16 cellular contexts compared by ENCODE assay signal in genomic region chr6:45787384-45787783, GRCh38.
A peak's percentile ranks its signal among the peaks of the same experiment; 100 is the strongest.
DNase-seq lines count a peak whose midpoint lies in the region; ATAC-seq and TF ChIP-seq lines count a peak whose summit lies in the region.
"Had no signal": no experiment of that assay in that cellular context is flagged by ENCODE, and none has a peak within 500 bp of the region (broad histone marks: within the 10 kb centered on the region; RNA-seq: fewer than 3 reads in every experiment).

No MANE protein-coding gene starts in this region.

- H3K27ac Mint-ChIP-seq in GM23338 (no peak overlapping the region), MCF 10A (ENCODE audit: low read depth, unreplicated experiment) (no peak overlapping the region)
- H3K27ac Mint-ChIP-seq: CD4-positive, alpha-beta T cell had no signal

- CTCF ChIA-PET in MCF 10A (lab: Yijun Ruan, JAX), result no interaction called here

- H3K79me2 ChIP-seq in GM23338 (replicated peaks; ENCODE audit: insufficient read depth), result no peaks in the 10 kb centered on the region

- no peaks in the 10 kb centered on the region for H3K4me1 Mint-ChIP-seq in GM23338
- H3K4me1 Mint-ChIP-seq in MCF 10A (ENCODE audit: insufficient read depth, unreplicated experiment), result peaks cover 16% of the 10 kb centered on the region

- peaks cover 8% of the 10 kb centered on the region for H3K9me3 ChIP-seq in adipocyte (ENCODE audit: control insufficient read depth, low read length)
- H3K9me3 ChIP-seq: Caco-2 had no signal

- ATAC-seq in GM23338, result no peak

- intact Hi-C loops in MCF 10A (cut with micrococcal nuclease), result no loop called here

- TF ChIP-seq CTCF in GM23338 (conservative IDR thresholded peaks at IDR 0.05; ENCODE audit: low read depth in 2 of 2) (no peak), MCF 10A (IDR thresholded peaks at IDR 0.05; ENCODE audit: unreplicated experiment) (no peak)

- no TSS peak for BruUV-seq in MCF 10A (replicated peaks; lab: Mats Ljungman, UMichigan)

- no peak overlapping the region for H3K27ac ChIP-seq in GM23338 (ENCODE audit: low read depth)
- H3K27ac ChIP-seq: C4-2B, GM23248, HL-60 had no signal

- H3F3A ChIP-seq in GM23338 (replicated peaks; ENCODE audit: low read depth), result no peaks in the 10 kb centered on the region

- H3K9ac ChIP-seq in adipocyte (ENCODE audit: low read length), result no peak overlapping the region
- H3K9ac ChIP-seq: GM23248 had no signal

- H2AFZ ChIP-seq in GM23338, result 0 out of 2 replicates have a peak overlapping the region, but pooled peaks have one; percentile 18
- H2AFZ ChIP-seq: GM23248 had no signal

- H3K4me3 ChIP-seq in GM23338 (no peak overlapping the region), adipocyte (ENCODE audit: low read length) (no peak overlapping the region)
- H3K4me3 ChIP-seq: GM23248 had no signal

- H3K27me3 ChIP-seq in GM23338 (ENCODE audit: insufficient read depth) (no peaks in the 10 kb centered on the region), adipocyte (replicated peaks; ENCODE audit: control insufficient read depth, insufficient read depth, low read length) (no peaks in the 10 kb centered on the region)

- no peaks in the 10 kb centered on the region; the same call in 2 of the 3 replicates for H3K9me3 Mint-ChIP-seq in GM23338
- no peaks in the 10 kb centered on the region for H3K9me3 Mint-ChIP-seq in MCF 10A (ENCODE audit: unreplicated experiment)
- H3K9me3 Mint-ChIP-seq: CD4-positive, alpha-beta T cell had no signal

- DNase-seq in GM23338 (ENCODE audit: low spot score), result no peak
- peak; percentile 10 for DNase-seq in adipocyte (ENCODE audit: low read depth)
- DNase-seq in fibroblast of gingiva (ENCODE audit: low read depth), result peak; percentile 66
- no peak for DNase-seq in MCF 10A (ENCODE audit: unreplicated experiment)
- DNase-seq in NOMO-1 (lab: John Stamatoyannopoulos, UW; ENCODE audit: unreplicated experiment in 2 of 2), result no peak
- no peak for DNase-seq in OCI-M2 (lab: John Stamatoyannopoulos, UW; ENCODE audit: unreplicated experiment)
- DNase-seq: ACHN; AML-193; Caco-2; CD4-positive, alpha-beta T cell; GM23248; HCEC 1CT; IMR-90; KBM-7 had no signal

- H3K36me3 Mint-ChIP-seq in GM23338 (ENCODE audit: low read depth) (no peaks in the 10 kb centered on the region), MCF 10A (ENCODE audit: insufficient read depth, unreplicated experiment) (no peaks in the 10 kb centered on the region)

- H3K27me3 Mint-ChIP-seq in GM23338 (ENCODE audit: insufficient read depth, low read depth, poor library complexity) (no peaks in the 10 kb centered on the region), MCF 10A (ENCODE audit: insufficient read depth, unreplicated experiment) (no peaks in the 10 kb centered on the region)
- H3K27me3 Mint-ChIP-seq: CD4-positive, alpha-beta T cell had no signal

- POLR2A ChIA-PET in MCF 10A (lab: Yijun Ruan, JAX), result no interaction called here

- H3K36me3 ChIP-seq in GM23338 (ENCODE audit: insufficient read depth) (no peaks in the 10 kb centered on the region), adipocyte (ENCODE audit: control insufficient read depth, insufficient read depth, low read length, severe bottlenecking) (no peaks in the 10 kb centered on the region)

- peaks cover 10% of the 10 kb centered on the region; the same call in 1 of the 2 replicates for H3K9me2 ChIP-seq in GM23338 (ENCODE audit: insufficient read depth)

- H4K20me1 ChIP-seq in GM23338 (replicated peaks; ENCODE audit: insufficient read depth), result no peaks in the 10 kb centered on the region

- H3K4me3 Mint-ChIP-seq in GM23338, result no peak overlapping the region
- H3K4me3 Mint-ChIP-seq in MCF 10A (ENCODE audit: unreplicated experiment), result no peak overlapping the region
- H3K4me3 Mint-ChIP-seq: CD4-positive, alpha-beta T cell had no signal

- H3K4me2 ChIP-seq in GM23338, result no peak overlapping the region

- H3K4me1 ChIP-seq in GM23338 (ENCODE audit: insufficient read depth) (no peaks in the 10 kb centered on the region), adipocyte (ENCODE audit: control insufficient read depth, insufficient read depth, low read length) (peaks cover 9% of the 10 kb centered on the region)
- H3K4me1 ChIP-seq: Caco-2 had no signal

TF ChIP-seq in GM23338, 12 proteins besides CTCF, POLR2A, EP300 and RAD21 (continues in another document):
- TF ChIP-seq ZNF462 (CRISPR knock-in tag; IDR thresholded peaks at IDR 0.05) (no peak), EZH2 (IDR thresholded peaks at IDR 0.05; ENCODE audit: low read depth, unreplicated experiment) (no peak), CREB1 (CRISPR knock-in tag; IDR thresholded peaks at IDR 0.05; ENCODE audit: low read depth) (no peak)
- TF ChIP-seq, protein P1, sequence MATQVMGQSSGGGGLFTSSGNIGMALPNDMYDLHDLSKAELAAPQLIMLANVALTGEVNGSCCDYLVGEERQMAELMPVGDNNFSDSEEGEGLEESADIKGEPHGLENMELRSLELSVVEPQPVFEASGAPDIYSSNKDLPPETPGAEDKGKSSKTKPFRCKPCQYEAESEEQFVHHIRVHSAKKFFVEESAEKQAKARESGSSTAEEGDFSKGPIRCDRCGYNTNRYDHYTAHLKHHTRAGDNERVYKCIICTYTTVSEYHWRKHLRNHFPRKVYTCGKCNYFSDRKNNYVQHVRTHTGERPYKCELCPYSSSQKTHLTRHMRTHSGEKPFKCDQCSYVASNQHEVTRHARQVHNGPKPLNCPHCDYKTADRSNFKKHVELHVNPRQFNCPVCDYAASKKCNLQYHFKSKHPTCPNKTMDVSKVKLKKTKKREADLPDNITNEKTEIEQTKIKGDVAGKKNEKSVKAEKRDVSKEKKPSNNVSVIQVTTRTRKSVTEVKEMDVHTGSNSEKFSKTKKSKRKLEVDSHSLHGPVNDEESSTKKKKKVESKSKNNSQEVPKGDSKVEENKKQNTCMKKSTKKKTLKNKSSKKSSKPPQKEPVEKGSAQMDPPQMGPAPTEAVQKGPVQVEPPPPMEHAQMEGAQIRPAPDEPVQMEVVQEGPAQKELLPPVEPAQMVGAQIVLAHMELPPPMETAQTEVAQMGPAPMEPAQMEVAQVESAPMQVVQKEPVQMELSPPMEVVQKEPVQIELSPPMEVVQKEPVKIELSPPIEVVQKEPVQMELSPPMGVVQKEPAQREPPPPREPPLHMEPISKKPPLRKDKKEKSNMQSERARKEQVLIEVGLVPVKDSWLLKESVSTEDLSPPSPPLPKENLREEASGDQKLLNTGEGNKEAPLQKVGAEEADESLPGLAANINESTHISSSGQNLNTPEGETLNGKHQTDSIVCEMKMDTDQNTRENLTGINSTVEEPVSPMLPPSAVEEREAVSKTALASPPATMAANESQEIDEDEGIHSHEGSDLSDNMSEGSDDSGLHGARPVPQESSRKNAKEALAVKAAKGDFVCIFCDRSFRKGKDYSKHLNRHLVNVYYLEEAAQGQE (IDR thresholded peaks at IDR 0.05; ENCODE audit: unreplicated experiment), result no peak

Comparison
In these comparisons a context has a peak if more than half of its experiments do, and no peak if none do; other contexts are left out.
1. DNase-seq: peak in adipocyte (single experiment) and fibroblast of gingiva (single experiment); none in GM23338 (single experiment), MCF 10A (single experiment), NOMO-1 (0 of 2) and OCI-M2 (single experiment).